9 cellular contexts compared by ENCODE assay signal in genomic region chr17:60602871-60603270, GRCh38. TPM values are rescaled to one million over a fixed set of nuclear protein-coding genes. Genes with fewer than 3 reads are reported as not detected.
DNase-seq lines count a peak whose midpoint lies in the region; TF ChIP-seq lines count a peak whose summit lies in the region.
"Had no signal": no experiment of that assay in that cellular context is flagged by ENCODE, and none has a peak within 500 bp of the region (broad histone marks: within the 10 kb centered on the region; RNA-seq: fewer than 3 reads in every experiment).

No MANE protein-coding gene starts in this region.

- peak overlapping the region; percentile 62; the same call in 1 of the 2 replicates for H3K4me3 ChIP-seq in GM12864 (ENCODE audit: low read depth, low read length)
- H3K4me3 ChIP-seq in SJCRH30: peak overlapping the region; percentile 80; the same call in 1 of the 2 replicates
- H3K4me3 ChIP-seq in esophagus squamous epithelium: peak overlapping the region in 3 of 4 donors; percentile 83 to 94 (median 84)
- H3K4me3 ChIP-seq in effector memory CD4-positive, alpha-beta T cell (ENCODE audit: insufficient read depth, low read depth, low read length, poor library complexity, severe bottlenecking): no peak overlapping the region

- H3K27me3 Mint-ChIP-seq in progenitor cell of endocrine pancreas: no peaks in the 10 kb centered on the region

- H3K4me3 Mint-ChIP-seq in progenitor cell of endocrine pancreas (ENCODE audit: low read depth): peak overlapping the region; percentile 98

- no peak for TF ChIP-seq POLR2A in esophagus squamous epithelium (IDR thresholded peaks at IDR 0.05)

- H3K27ac ChIP-seq in SJCRH30: no peak overlapping the region
- H3K27ac ChIP-seq in esophagus squamous epithelium: peak overlapping the region in 1 of 4 donors; percentile 98
- no peak overlapping the region for H3K27ac ChIP-seq in effector memory CD4-positive, alpha-beta T cell (ENCODE audit: insufficient read depth, low read length, poor library complexity, severe bottlenecking)

- peaks cover 26% of the 10 kb centered on the region for H3K4me1 Mint-ChIP-seq in progenitor cell of endocrine pancreas (ENCODE audit: low read depth)

- H3K9me3 Mint-ChIP-seq in progenitor cell of endocrine pancreas (ENCODE audit: low read depth): no peaks in the 10 kb centered on the region

- H3K27ac Mint-ChIP-seq in progenitor cell of endocrine pancreas: peak overlapping the region; percentile 14

- H3K4me1 ChIP-seq in SJCRH30 (peaks cover 8% of the 10 kb centered on the region), esophagus squamous epithelium (peaks cover 0 to 66% (median 35%) of the 10 kb centered on the region in 3 donors)
- H3K4me1 ChIP-seq in effector memory CD4-positive, alpha-beta T cell (ENCODE audit: control insufficient read depth, insufficient read depth, low read length, poor library complexity, severe bottlenecking): peaks cover 4% of the 10 kb centered on the region

- no peaks in the 10 kb centered on the region for H3K9me3 ChIP-seq in SJCRH30 (replicated peaks)
- no peaks in the 10 kb centered on the region for H3K9me3 ChIP-seq in esophagus squamous epithelium
- no peaks in the 10 kb centered on the region for H3K9me3 ChIP-seq in effector memory CD4-positive, alpha-beta T cell (ENCODE audit: control insufficient read depth, low read length)

- DNase-seq in GM12864 (ENCODE audit: low read depth) (no peak), SJCRH30 (no peak), esophagus squamous epithelium (lab: John Stamatoyannopoulos, UW) (no peak), progenitor cell of endocrine pancreas (ENCODE audit: low spot score, unreplicated experiment) (no peak), glomerular visceral epithelial cell (ENCODE audit: extremely low spot score) (no peak), amniotic stem cell (lab: John Stamatoyannopoulos, UW) (no peak), NCI-H446 treated with DMSO at 0.1 percent for 48 hours (lab: John Stamatoyannopoulos, UW) (no peak)
- no peak for DNase-seq in effector memory CD4-positive, alpha-beta T cell
- DNase-seq: effector CD8-positive, alpha-beta T cell had no signal

- H3K36me3 ChIP-seq in SJCRH30: no peaks in the 10 kb centered on the region
- H3K36me3 ChIP-seq in esophagus squamous epithelium: no peaks in the 10 kb centered on the region
- H3K36me3 ChIP-seq in effector memory CD4-positive, alpha-beta T cell (ENCODE audit: control insufficient read depth, insufficient read depth, low read length): no peaks in the 10 kb centered on the region

- TF ChIP-seq CTCF in GM12864 (IDR thresholded peaks at IDR 0.05; ENCODE audit: low read depth, low read length, missing control alignments): no peak
- TF ChIP-seq CTCF in esophagus squamous epithelium (IDR thresholded peaks at IDR 0.05): no peak
- no peak for TF ChIP-seq CTCF in progenitor cell of endocrine pancreas (IDR thresholded peaks at IDR 0.05; ENCODE audit: unreplicated experiment)

- intact Hi-C loops in esophagus squamous epithelium (cut with DNase I): no loop called here

- peaks cover 1% of the 10 kb centered on the region for H3K36me3 Mint-ChIP-seq in progenitor cell of endocrine pancreas (ENCODE audit: insufficient read depth)

- 4 to 19% methylated on average over 1 of the region's 1 CpG for WGBS in esophagus squamous epithelium, 2 donors

- no peaks in the 10 kb centered on the region for H3K27me3 ChIP-seq in SJCRH30
- H3K27me3 ChIP-seq in esophagus squamous epithelium: no peaks in the 10 kb centered on the region
- H3K27me3 ChIP-seq in effector memory CD4-positive, alpha-beta T cell (replicated peaks; ENCODE audit: control insufficient read depth, insufficient read depth, low read length, poor library complexity, severe bottlenecking): no peaks in the 10 kb centered on the region

RNA-seq across cellular contexts. Expression of gene PPM1D, which starts 2.9 kb away (rescaled TPM):
- 10.8 TPM in 2 replicates for total RNA-seq in SJCRH30 (2014; rRNA removed; shearing (Covaris generic))
- total RNA-seq in esophagus squamous epithelium: 10 to 100 TPM in 3 of 4 donors, 1 to 10 TPM in 1; 6.6 to 11.3 (median 10.6) TPM
- total RNA-seq in progenitor cell of endocrine pancreas: 20.8 and 21.2 TPM in 2 replicates
